ENCODE assay signal across 1 cellular context in genomic region chr6:119339941-119340456, GRCh38.
A peak's percentile ranks its signal among the peaks of the same experiment; 100 is the strongest.
TF ChIP-seq lines count a peak whose summit lies in the region.

No MANE protein-coding gene starts in this region.

TF ChIP-seq in K562, 482 proteins besides CTCF, POLR2A, EP300 and RAD21 (continued from another document and continues in another):
- TF ChIP-seq RCOR1 (IDR thresholded peaks at IDR 0.05; ENCODE audit: borderline replicate concordance in 1 of 2, low read depth in 2 of 2, low read length in 2 of 2) (0 out of 4 replicates have a peak, but pooled peaks of 1 of the 2 experiments have one; percentile 8), TSHZ1 (CRISPR knock-in tag; IDR thresholded peaks at IDR 0.05) (no peak), TAF7 (tag; IDR thresholded peaks at IDR 0.05) (no peak), GTF3C2 (IDR thresholded peaks at IDR 0.05; ENCODE audit: borderline replicate concordance, extremely low read depth, insufficient read length) (no peak), GTF2A2 (tag; IDR thresholded peaks at IDR 0.05) (no peak), ATF2 (CRISPR knock-in tag; IDR thresholded peaks at IDR 0.05) (no peak), POLR2G (IDR thresholded peaks at IDR 0.05; ENCODE audit: low read depth, low read length) (no peak), CEBPB (tag; IDR thresholded peaks at IDR 0.05) (peak; percentile 75), REST (CRISPR knock-in tag; IDR thresholded peaks at IDR 0.05; ENCODE audit: low read depth) (no peak), HDAC1 (IDR thresholded peaks at IDR 0.05) (no peak), MBD1 (CRISPR knock-in tag; IDR thresholded peaks at IDR 0.05) (no peak), JUND (IDR thresholded peaks at IDR 0.05; ENCODE audit: borderline replicate concordance, low read depth, low read length) (peak; percentile 29; the same call in 1 of the 2 replicates), JUND (tag; IDR thresholded peaks at IDR 0.05; ENCODE audit: borderline replicate concordance, low read depth, low read length) (no peak), GTF2E2 (tag; IDR thresholded peaks at IDR 0.05) (no peak), EHMT2 (IDR thresholded peaks at IDR 0.05) (no peak), PKNOX1 (IDR thresholded peaks at IDR 0.05) (no peak), ZNF263 (CRISPR knock-in tag; IDR thresholded peaks at IDR 0.05; ENCODE audit: borderline replicate concordance) (no peak), RNF2 (IDR thresholded peaks at IDR 0.05) (no peak), NEUROD1 (IDR thresholded peaks at IDR 0.05; ENCODE audit: borderline replicate concordance, low read depth, low read length, partially characterized antibody) (no peak), SRF (CRISPR knock-in tag; IDR thresholded peaks at IDR 0.05) (no peak), ZBTB2 (IDR thresholded peaks at IDR 0.05) (no peak), ZNF395 (CRISPR knock-in tag; IDR thresholded peaks at IDR 0.05) (no peak), CHD1 (IDR thresholded peaks at IDR 0.05; ENCODE audit: low read length) (no peak), MTA3 (IDR thresholded peaks at IDR 0.05; ENCODE audit: borderline replicate concordance) (no peak; the same call in 1 of the 2 replicates), SMARCB1 (IDR thresholded peaks at IDR 0.05; ENCODE audit: insufficient read length, low read depth) (no peak), ARID2 (IDR thresholded peaks at IDR 0.05) (no peak), ZBTB49 (CRISPR knock-in tag; IDR thresholded peaks at IDR 0.05; ENCODE audit: borderline replicate concordance) (no peak), CTBP1 (IDR thresholded peaks at IDR 0.05; ENCODE audit: borderline replicate concordance) (peak; percentile 60; the same call in 1 of the 2 replicates), EWSR1 (IDR thresholded peaks at IDR 0.05; ENCODE audit: borderline replicate concordance, low read depth, partially characterized antibody) (no peak), DEAF1 (CRISPR knock-in tag; IDR thresholded peaks at IDR 0.05) (no peak), XRCC3 (IDR thresholded peaks at IDR 0.05) (no peak), ZSCAN29 (IDR thresholded peaks at IDR 0.05) (no peak), NELFE (IDR thresholded peaks at IDR 0.05; ENCODE audit: insufficient read depth, insufficient read length) (no peak), TSC22D4 (tag; IDR thresholded peaks at IDR 0.05) (no peak), FOXJ2 (tag; IDR thresholded peaks at IDR 0.05) (0 out of 2 replicates have a peak, but pooled peaks have one; percentile 18), ZNF695 (CRISPR knock-in tag; IDR thresholded peaks at IDR 0.05) (no peak), CHD2 (IDR thresholded peaks at IDR 0.05; ENCODE audit: low read depth, low read length) (no peak), TAF15 (IDR thresholded peaks at IDR 0.05; ENCODE audit: low read depth, low read length) (no peak), HMGN3 (IDR thresholded peaks at IDR 0.05; ENCODE audit: borderline replicate concordance, extremely low read depth, insufficient read length, low read depth, low read length) (no peak), ESRRA (IDR thresholded peaks at IDR 0.05; ENCODE audit: borderline replicate concordance, low read depth) (no peak)
